Comparison of ENCODE assay signal across 8 cellular contexts in the genomic region with DNA sequence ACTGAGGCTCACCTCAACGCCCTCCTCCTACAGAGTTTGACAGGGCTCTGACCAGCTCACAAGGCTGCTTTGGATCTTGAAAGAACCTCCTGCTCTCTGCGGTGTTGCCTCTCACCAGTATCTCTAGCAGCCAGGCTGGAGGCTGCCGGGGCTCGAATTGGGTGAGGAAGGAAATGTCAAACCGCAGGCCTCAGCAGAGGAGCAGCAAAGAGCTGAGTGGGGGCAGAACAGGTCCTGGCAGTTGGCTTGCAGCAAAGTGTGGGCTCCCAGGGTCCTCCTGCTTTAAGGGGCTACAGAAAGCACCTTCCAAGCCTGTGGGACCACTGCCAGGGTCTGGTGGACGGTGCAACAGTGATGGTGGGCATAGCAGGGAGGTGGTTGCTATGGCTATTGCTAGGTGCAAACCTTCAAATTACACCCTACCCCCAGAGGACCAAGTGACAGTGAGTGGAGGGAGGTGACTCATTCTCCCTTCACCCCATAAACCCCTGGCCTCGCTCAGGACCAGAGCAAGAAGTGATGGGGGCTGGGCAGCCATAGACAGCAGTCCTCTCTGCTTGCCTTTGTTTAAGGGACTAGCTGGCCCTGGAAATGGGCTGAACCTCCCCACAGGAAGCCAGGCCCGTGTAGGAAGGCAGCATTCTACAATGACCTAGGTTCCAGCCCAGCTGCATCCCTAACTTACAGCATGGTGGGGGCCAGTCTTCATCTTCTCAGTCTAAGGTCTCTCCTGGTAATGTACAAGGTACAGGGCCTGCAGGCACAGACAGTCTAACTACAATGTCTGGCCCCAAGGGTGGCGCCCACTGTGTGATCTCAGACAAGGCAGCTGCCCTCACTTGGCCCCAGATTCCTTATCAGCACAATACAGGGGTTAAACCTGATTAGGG. TPM values are rescaled to one million over a fixed set of nuclear protein-coding genes. Genes with fewer than 3 reads are reported as not detected.
DNase-seq lines count a peak whose midpoint lies in the region; ATAC-seq and TF ChIP-seq lines count a peak whose summit lies in the region.

No MANE protein-coding gene starts in this region.

- POLR2A ChIA-PET in Panc1 (lab: Charles Lee): interaction anchor here (0.6 kb wide), 1 partner anchor 111 kb away, joined by 17 read pairs; the partner anchor contains the start of gene KCNMB1

- H3K9me3 ChIP-seq in Panc1 (ENCODE audit: control insufficient read depth, insufficient read depth, low read depth, low read length) (no peaks in the 10 kb centered on the region), testis (no peaks in the 10 kb centered on the region)

- TF ChIP-seq CTCF in Panc1 (IDR thresholded peaks at IDR 0.05): no peak
- no peak for TF ChIP-seq CTCF in testis (IDR thresholded peaks at IDR 0.05)

- no peaks in the 10 kb centered on the region for H3K4me1 ChIP-seq in Panc1 (ENCODE audit: control insufficient read depth, insufficient read depth, low read length)
- H3K4me1 ChIP-seq in testis: peaks cover 26% of the 10 kb centered on the region

- in situ Hi-C loops in Panc1 (cut with HindIII; ENCODE audit: low pct_unique_long_range_greater_than_20kb, low sequenced_read_pairs): no loop called here

- H3K27me3 ChIP-seq in Panc1 (ENCODE audit: control insufficient read depth, insufficient read depth, low read length) (no peaks in the 10 kb centered on the region; the same call in 1 of the 2 replicates), testis (no peaks in the 10 kb centered on the region)

- H3K27ac Mint-ChIP-seq in activated T-helper 2 cell treated with anti-CD3 and anti-CD28 coated beads, Interferon-gamma antibody, Interleukin-2, Interleukin-4, amounts not matched to agents 10 μg/mL and 5 μg/mL and 100 μg/mL, durations not matched to agents 14 hours and 24 hours and 36 hours: peak overlapping the region; percentile 98

- peaks cover 86% of the 10 kb centered on the region for H3K4me1 Mint-ChIP-seq in activated T-helper 2 cell treated with anti-CD3 and anti-CD28 coated beads, Interferon-gamma antibody, Interleukin-2, Interleukin-4, amounts not matched to agents 10 μg/mL and 5 μg/mL and 100 μg/mL, durations not matched to agents 14 hours and 24 hours and 36 hours (ENCODE audit: low read depth)

- WGBS in testis, 2 donors: 60 to 70% methylated on average over 8 to 9 of the region's 9 CpGs

- peaks cover 85% of the 10 kb centered on the region for H3K36me3 Mint-ChIP-seq in activated T-helper 2 cell treated with anti-CD3 and anti-CD28 coated beads, Interferon-gamma antibody, Interleukin-2, Interleukin-4, amounts not matched to agents 10 μg/mL and 5 μg/mL and 100 μg/mL, durations not matched to agents 14 hours and 24 hours and 36 hours (ENCODE audit: low read depth)

- DNase-seq in Panc1 (ENCODE audit: low read depth, low spot score): no peak
- peak; percentile 90 for DNase-seq in activated T-helper 2 cell treated with anti-CD3 and anti-CD28 coated beads, Interferon-gamma antibody, Interleukin-2, Interleukin-4, amounts not matched to agents 10 μg/mL and 5 μg/mL and 100 μg/mL, durations not matched to agents 14 hours and 24 hours and 36 hours (ENCODE audit: low spot score)
- peak; percentile 68 for DNase-seq in mucosa of gallbladder (ENCODE audit: low spot score)
- no peak for DNase-seq in testis
- no peak for DNase-seq in NCI-H510A treated with DMSO at 0.1 percent for 48 hours (lab: John Stamatoyannopoulos, UW)
- DNase-seq in HuH-7 (ENCODE audit: low spot score): no peak

- H3K27ac ChIP-seq in Panc1 (ENCODE audit: low read length) (no peak overlapping the region), testis (peak overlapping the region; percentile 55 to 78)

- intact Hi-C loops in Panc1 (cut with micrococcal nuclease; ENCODE audit: unreplicated experiment) (no loop called here), testis (cut with DNase I; ENCODE audit: low total_unique reads) (no loop called here)
- intact Hi-C loops in activated T-helper 2 cell treated with anti-CD3 and anti-CD28 coated beads, Interferon-gamma antibody, Interleukin-2, Interleukin-4, amounts not matched to agents 10 μg/mL and 5 μg/mL and 100 μg/mL, durations not matched to agents 14 hours and 24 hours and 36 hours (cut with micrococcal nuclease): loop anchor here (1.0 to 10.0 kb wide), 7 partner anchors 11 to 1106 kb away; partner anchors contain the start of genes LCP2 and NPM1

- H3K4me3 Mint-ChIP-seq in activated T-helper 2 cell treated with anti-CD3 and anti-CD28 coated beads, Interferon-gamma antibody, Interleukin-2, Interleukin-4, amounts not matched to agents 10 μg/mL and 5 μg/mL and 100 μg/mL, durations not matched to agents 14 hours and 24 hours and 36 hours (ENCODE audit: low read depth): peak overlapping the region; percentile 63

- TF ChIP-seq POLR2A in testis (IDR thresholded peaks at IDR 0.05): no peak

- BruUV-seq in Panc1 (replicated peaks; lab: Mats Ljungman, UMichigan): no TSS peak

- ATAC-seq in GM18508 (IDR thresholded peaks at IDR 0.05; ENCODE audit: insufficient read depth, unreplicated experiment): peak; percentile 81
- ATAC-seq in HG02870 (IDR thresholded peaks at IDR 0.05; ENCODE audit: unreplicated experiment): peak; percentile 86
- ATAC-seq in Panc1: peak; percentile 20; the same call in 1 of the 2 replicates

- H3K36me3 ChIP-seq in Panc1 (ENCODE audit: control insufficient read depth, insufficient read depth, low read length): no peaks in the 10 kb centered on the region
- no peaks in the 10 kb centered on the region for H3K36me3 ChIP-seq in testis (ENCODE audit: low read depth, missing control alignments)

- H3K4me3 ChIP-seq in Panc1 (ENCODE audit: low read depth in 2 of 2, low read length in 2 of 2): no peak overlapping the region
- H3K4me3 ChIP-seq in testis: no peak overlapping the region

- no peaks in the 10 kb centered on the region for H3K27me3 Mint-ChIP-seq in activated T-helper 2 cell treated with anti-CD3 and anti-CD28 coated beads, Interferon-gamma antibody, Interleukin-2, Interleukin-4, amounts not matched to agents 10 μg/mL and 5 μg/mL and 100 μg/mL, durations not matched to agents 14 hours and 24 hours and 36 hours (ENCODE audit: low read depth)

- H3K9me3 Mint-ChIP-seq in activated T-helper 2 cell treated with anti-CD3 and anti-CD28 coated beads, Interferon-gamma antibody, Interleukin-2, Interleukin-4, amounts not matched to agents 10 μg/mL and 5 μg/mL and 100 μg/mL, durations not matched to agents 14 hours and 24 hours and 36 hours: no peaks in the 10 kb centered on the region

- CTCF ChIA-PET in Panc1 (lab: Charles Lee): no interaction called here

RNA-seq across cellular contexts. Expression of gene LCP2, which starts 18.7 kb away (rescaled TPM):
- total RNA-seq in Panc1 (2021; ENCODE audit: unreplicated experiment) (0.36 TPM), mucosa of gallbladder (38.4 TPM), testis (10 to 100 TPM in 1 of 2 donors, 1 to 10 TPM in 1; 8.6 to 11.5 TPM)
- polyA plus RNA-seq in Panc1 (2012; ENCODE audit: insufficient read length): not detected
- total RNA-seq in activated T-helper 2 cell treated with anti-CD3 and anti-CD28 coated beads, Interferon-gamma antibody, Interleukin-2, Interleukin-4, amounts not matched to agents 10 μg/mL and 5 μg/mL and 100 μg/mL, durations not matched to agents 14 hours and 24 hours and 36 hours: 239 and 254 TPM in 2 replicates
- polyA plus RNA-seq in testis (ENCODE audit: insufficient read depth, low read depth, low replicate concordance): 14.2 TPM

RNA-seq across cellular contexts. Expression of gene C5orf58, which starts 46.1 kb away (rescaled TPM):
- total RNA-seq in Panc1 (2021; ENCODE audit: unreplicated experiment) (0.15 TPM), mucosa of gallbladder (0.52 TPM), testis (10 to 100 TPM; 40.9 to 72.7 TPM)
- not detected for polyA plus RNA-seq in Panc1 (2012; ENCODE audit: insufficient read length)
- not detected in 2 replicates for total RNA-seq in activated T-helper 2 cell treated with anti-CD3 and anti-CD28 coated beads, Interferon-gamma antibody, Interleukin-2, Interleukin-4, amounts not matched to agents 10 μg/mL and 5 μg/mL and 100 μg/mL, durations not matched to agents 14 hours and 24 hours and 36 hours
- 266 TPM for polyA plus RNA-seq in testis (ENCODE audit: insufficient read depth, low read depth, low replicate concordance)

Comparison
In these comparisons a context has a peak if more than half of its experiments do, and no peak if none do; other contexts are left out.
1. ATAC-seq: peak in every context shown above with its lines; median percentile 86 in HG02870; 81 in GM18508; 20 in Panc1.
2. DNase-seq: peak in activated T-helper 2 cell treated with anti-CD3 and anti-CD28 coated beads, Interferon-gamma antibody, Interleukin-2, Interleukin-4, amounts not matched to agents 10 μg/mL and 5 μg/mL and 100 μg/mL, durations not matched to agents 14 hours and 24 hours and 36 hours (single experiment) and mucosa of gallbladder (single experiment); none in Panc1 (single experiment), testis (single experiment), NCI-H510A treated with DMSO at 0.1 percent for 48 hours (single experiment) and HuH-7 (single experiment).
3. RNA of gene C5orf58, which starts 46.1 kb away (total RNA-seq): 40.9 to 72.7 TPM in testis; 0.52 TPM in mucosa of gallbladder (single experiment), 0.15 TPM in Panc1 (single experiment) and not detected in activated T-helper 2 cell treated with anti-CD3 and anti-CD28 coated beads, Interferon-gamma antibody, Interleukin-2, Interleukin-4, amounts not matched to agents 10 μg/mL and 5 μg/mL and 100 μg/mL, durations not matched to agents 14 hours and 24 hours and 36 hours; every median in the first group is over 10 times any median in the second.